Comparison of ENCODE assay signal across 8 cellular contexts in the genomic region with DNA sequence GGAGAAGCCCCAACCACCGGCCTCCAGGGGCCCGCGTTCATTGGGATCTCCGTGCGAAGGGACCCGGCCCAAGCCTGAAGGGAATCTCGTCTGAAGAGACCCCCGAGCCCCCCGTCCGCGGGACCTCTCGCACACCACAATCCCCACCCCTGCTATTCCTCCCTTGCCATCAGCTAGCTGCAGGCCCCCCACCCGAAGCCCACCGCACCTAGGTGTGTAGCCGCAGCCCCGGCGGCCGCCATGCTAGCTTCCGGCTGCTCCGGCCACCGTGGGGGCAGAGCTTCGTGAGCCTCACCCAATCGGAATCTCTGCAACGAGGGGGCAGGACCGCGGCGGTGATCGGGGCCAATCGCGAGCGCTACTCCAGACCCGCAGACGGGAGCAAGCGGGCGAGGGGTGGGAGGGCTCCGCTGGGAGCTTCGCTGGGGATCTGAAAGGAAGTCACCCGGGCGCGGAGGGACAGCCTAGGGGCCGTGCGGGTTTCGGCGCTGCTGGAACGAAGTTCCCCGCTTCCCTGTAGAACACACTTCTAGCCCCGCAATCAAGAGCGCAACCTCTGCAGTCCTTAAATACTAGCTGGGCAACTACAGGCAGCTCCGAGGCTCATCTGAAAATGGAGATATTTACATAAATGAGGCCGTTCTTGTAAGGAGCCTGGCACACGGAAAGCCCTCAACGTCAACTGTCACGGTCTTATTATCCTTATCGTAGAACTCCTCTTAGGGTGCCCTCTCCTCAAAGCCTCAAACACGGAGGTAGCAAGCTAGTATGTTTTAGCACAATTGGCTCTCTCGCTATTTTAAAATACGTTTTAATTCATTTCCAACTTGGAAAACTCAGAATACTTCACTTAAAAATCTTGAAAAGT. TPM values are rescaled to one million over a fixed set of nuclear protein-coding genes. Genes with fewer than 3 reads are reported as not detected.
DNase-seq lines count a peak whose midpoint lies in the region; ATAC-seq and TF ChIP-seq lines count a peak whose summit lies in the region.

TSS of gene PIGS (minus strand) at position 270 of the 868 bp plus-strand sequence. CDS start at position 242, 28 bp downstream.

- H3K36me3 ChIP-seq in BLaER1 treated with 17β-estradiol and CSF1 and Interleukin-3, amounts not matched to agents 10 nM and 100 nM = peaks cover 2 to 39% (median 18%) of the 10 kb centered on the region in 11 experiments; a peak in 17 of 22 replicates
- H3K36me3 ChIP-seq in left lung = peaks cover 0 to 3% of the 10 kb centered on the region in 2 donors

- peaks cover 43% of the 10 kb centered on the region for H3K4me1 Mint-ChIP-seq in dendritic cell treated with granulocyte-macrophage colony-stimulating factor and Interleukin-4, amounts not matched to agents 40 ng/mL and 50 ng/mL, for 4 days (ENCODE audit: low read depth)

- intact Hi-C loops in dendritic cell treated with granulocyte-macrophage colony-stimulating factor and Interleukin-4, amounts not matched to agents 40 ng/mL and 50 ng/mL, for 4 days (cut with micrococcal nuclease) = no loop called here
- intact Hi-C loops in left lung (cut with DNase I) = no loop called here

- TF ChIP-seq CTCF in left lung (IDR thresholded peaks at IDR 0.05) = no peak

- H4K20me1 ChIP-seq in BLaER1 treated with 17β-estradiol and CSF1 and Interleukin-3, amounts not matched to agents 10 nM and 100 nM = peaks cover 10 to 36% (median 27%) of the 10 kb centered on the region in 11 experiments; a peak in 14 of 22 replicates

- ATAC-seq in GM19351 (IDR thresholded peaks at IDR 0.05; ENCODE audit: unreplicated experiment) = peak; percentile 86
- peak; percentile 86 for ATAC-seq in HG03521 (IDR thresholded peaks at IDR 0.05; ENCODE audit: unreplicated experiment)
- ATAC-seq in left lung = peak; percentile 99

- H3K4me2 ChIP-seq in BLaER1 treated with 17β-estradiol and CSF1 and Interleukin-3, amounts not matched to agents 10 nM and 100 nM = peak within 1 kb of the TSS; percentile 82 to 96 (median 89)

- peak within 1 kb of the TSS; percentile 70 to 83 (median 76) for H3K27ac ChIP-seq in BLaER1 treated with 17β-estradiol and CSF1 and Interleukin-3, amounts not matched to agents 10 nM and 100 nM
- H3K27ac ChIP-seq in left lung = peak within 1 kb of the TSS; percentile 55 to 83

- H3K4me1 ChIP-seq in BLaER1 treated with 17β-estradiol and CSF1 and Interleukin-3, amounts not matched to agents 10 nM and 100 nM = peaks cover 58 to 71% (median 65%) of the 10 kb centered on the region in 10 experiments
- H3K4me1 ChIP-seq in left lung = peaks cover 7 to 53% of the 10 kb centered on the region in 2 donors

- peak within 1 kb of the TSS; percentile 93 for H3K27ac Mint-ChIP-seq in dendritic cell treated with granulocyte-macrophage colony-stimulating factor and Interleukin-4, amounts not matched to agents 40 ng/mL and 50 ng/mL, for 4 days

- no peaks in the 10 kb centered on the region for H3K27me3 ChIP-seq in BLaER1 treated with 17β-estradiol and CSF1 and Interleukin-3, amounts not matched to agents 10 nM and 100 nM
- no peaks in the 10 kb centered on the region for H3K27me3 ChIP-seq in left lung

- H3K9me3 ChIP-seq in BLaER1 treated with 17β-estradiol and CSF1 and Interleukin-3, amounts not matched to agents 10 nM and 100 nM (replicated peaks in 1 of 11) = no peaks in the 10 kb centered on the region
- H3K9me3 ChIP-seq in left lung = no peaks in the 10 kb centered on the region

- peaks cover 47% of the 10 kb centered on the region for H3K36me3 Mint-ChIP-seq in dendritic cell treated with granulocyte-macrophage colony-stimulating factor and Interleukin-4, amounts not matched to agents 40 ng/mL and 50 ng/mL, for 4 days (ENCODE audit: low read depth)

- peak within 1 kb of the TSS; percentile 78 to 99 (median 96) for H3K4me3 ChIP-seq in BLaER1 treated with 17β-estradiol and CSF1 and Interleukin-3, amounts not matched to agents 10 nM and 100 nM
- peak within 1 kb of the TSS; percentile 98 to 99 for H3K4me3 ChIP-seq in left lung

- DNase-seq in NCI-H748 (lab: John Stamatoyannopoulos, UW; ENCODE audit: unreplicated experiment) (peak; percentile 97), left lung (peak; percentile 96 to 99)
- peak; percentile 85 to 88 for DNase-seq in activated CD4-positive, alpha-beta T cell treated with anti-CD3 and anti-CD28 coated beads, Interleukin-2, amount 50 U/mL, for 4 hours
- DNase-seq in stimulated activated CD4-positive, alpha-beta T cell treated with anti-CD3 and anti-CD28 coated beads, Interleukin-2, amount 100 ng/mL, for 4 hours (ENCODE audit: low read depth) = peak; percentile 85

- peak within 1 kb of the TSS; percentile 97 for H3K4me3 Mint-ChIP-seq in dendritic cell treated with granulocyte-macrophage colony-stimulating factor and Interleukin-4, amounts not matched to agents 40 ng/mL and 50 ng/mL, for 4 days

- H3K27me3 Mint-ChIP-seq in dendritic cell treated with granulocyte-macrophage colony-stimulating factor and Interleukin-4, amounts not matched to agents 40 ng/mL and 50 ng/mL, for 4 days = peaks cover 15% of the 10 kb centered on the region

- H3K9ac ChIP-seq in BLaER1 treated with 17β-estradiol and CSF1 and Interleukin-3, amounts not matched to agents 10 nM and 100 nM = peak within 1 kb of the TSS; percentile 79 to 88 (median 87)

- H3K9me3 Mint-ChIP-seq in dendritic cell treated with granulocyte-macrophage colony-stimulating factor and Interleukin-4, amounts not matched to agents 40 ng/mL and 50 ng/mL, for 4 days = no peaks in the 10 kb centered on the region

RNA-seq across cellular contexts. Expression of gene PIGS, which starts in this region (rescaled TPM):
- total RNA-seq in left lung = 10 to 100 TPM; 59.6 to 63.3 TPM

Comparison
In these comparisons a context has a peak if more than half of its experiments do, and no peak if none do; other contexts are left out.
1. Peak in every context shown above with its lines: DNase-seq, ATAC-seq, H3K4me3 ChIP-seq and H3K27ac ChIP-seq.